Comparison of ENCODE assay signal across 2 cellular contexts in the genomic region with DNA sequence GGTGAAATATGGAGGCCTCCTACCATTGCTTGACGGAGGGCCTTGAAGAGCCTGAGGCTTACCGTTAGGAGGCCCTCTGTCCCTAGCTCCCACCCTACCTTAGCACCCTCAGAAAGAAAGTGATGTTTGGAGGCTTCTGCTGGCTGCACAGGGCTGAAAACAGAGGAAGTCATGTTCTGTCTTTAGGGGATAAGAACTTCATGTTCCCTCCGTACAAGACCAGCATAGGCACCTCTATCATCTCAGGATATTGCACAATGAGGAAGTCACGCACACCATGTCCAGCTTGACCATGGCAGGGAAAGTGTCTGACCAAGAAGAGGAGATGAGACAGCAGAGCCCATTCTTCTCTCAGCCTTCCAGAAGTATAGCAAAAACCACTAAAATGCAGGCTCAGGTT.
A peak's percentile ranks its signal among the peaks of the same experiment; 100 is the strongest.
TF ChIP-seq lines count a peak whose summit lies in the region.

No MANE protein-coding gene starts in this region.

TF ChIP-seq in IMR-90, 13 proteins besides CTCF, POLR2A, EP300 and RAD21:
- TF ChIP-seq CEBPB (IDR thresholded peaks at IDR 0.05; ENCODE audit: low read depth, low read length) (peak; percentile 64), NFE2L2 (IDR thresholded peaks at IDR 0.05; ENCODE audit: low read depth, low read length) (no peak)

TF ChIP-seq in K562, 482 proteins besides CTCF, POLR2A, EP300 and RAD21:
- TF ChIP-seq EHMT2 (IDR thresholded peaks at IDR 0.05) (peak; percentile 56; the same call in 1 of the 2 replicates), SPI1 (IDR thresholded peaks at IDR 0.05; ENCODE audit: borderline replicate concordance, low read depth, low read length) (peak; percentile 74; the same call in 1 of the 2 replicates), GABPA (tag; conservative IDR thresholded peaks at IDR 0.05; ENCODE audit: low read depth) (peak; percentile 25; the same call in 1 of the 2 replicates), ZNF766 (CRISPR knock-in tag; conservative IDR thresholded peaks at IDR 0.05) (0 out of 2 replicates have a peak, but pooled peaks have one; percentile 11), PML (IDR thresholded peaks at IDR 0.05; ENCODE audit: low read length) (no peak), BCOR (IDR thresholded peaks at IDR 0.05) (no peak), CEBPB (tag; IDR thresholded peaks at IDR 0.05) (peak; percentile 96), CEBPG (CRISPR knock-in tag; IDR thresholded peaks at IDR 0.05) (peak; percentile 78), CEBPG (tag; conservative IDR thresholded peaks at IDR 0.05 in 1 of 2, IDR thresholded peaks at IDR 0.05 in 1 of 2) (peak; percentile 88 to 89)
- TF ChIP-seq, protein P1, sequence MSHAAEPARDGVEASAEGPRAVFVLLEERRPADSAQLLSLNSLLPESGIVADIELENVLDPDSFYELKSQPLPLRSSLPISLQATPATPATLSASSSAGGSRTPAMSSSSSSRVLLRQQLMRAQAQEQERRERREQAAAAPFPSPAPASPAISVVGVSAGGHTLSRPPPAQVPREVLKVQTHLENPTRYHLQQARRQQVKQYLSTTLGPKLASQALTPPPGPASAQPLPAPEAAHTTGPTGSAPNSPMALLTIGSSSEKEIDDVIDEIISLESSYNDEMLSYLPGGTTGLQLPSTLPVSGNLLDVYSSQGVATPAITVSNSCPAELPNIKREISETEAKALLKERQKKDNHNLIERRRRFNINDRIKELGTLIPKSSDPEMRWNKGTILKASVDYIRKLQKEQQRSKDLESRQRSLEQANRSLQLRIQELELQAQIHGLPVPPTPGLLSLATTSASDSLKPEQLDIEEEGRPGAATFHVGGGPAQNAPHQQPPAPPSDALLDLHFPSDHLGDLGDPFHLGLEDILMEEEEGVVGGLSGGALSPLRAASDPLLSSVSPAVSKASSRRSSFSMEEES (CRISPR knock-in tag; IDR thresholded peaks at IDR 0.05), result no peak
TF ChIP-seq in K562: peak in this region for 6.
